Comparison of ENCODE assay signal across 1 cellular context in the genomic region with DNA sequence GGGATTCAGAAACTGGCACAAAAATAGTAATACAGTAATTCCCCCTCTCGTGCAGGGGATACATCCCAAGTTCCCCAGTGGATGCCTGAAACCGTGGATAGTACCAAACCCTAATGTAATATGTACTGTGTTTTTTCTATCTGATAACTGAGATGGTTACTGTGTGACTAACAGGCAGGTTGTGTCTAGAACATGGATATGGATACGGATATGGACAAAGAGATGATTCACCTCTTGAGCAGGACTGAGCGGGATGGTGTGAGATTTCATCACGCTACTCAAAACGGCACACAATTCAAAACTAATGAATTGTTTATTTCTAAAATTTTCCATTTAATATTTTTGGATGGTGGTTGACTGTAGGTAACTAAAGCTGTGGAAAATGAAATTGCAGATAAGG.
TF ChIP-seq lines count a peak whose summit lies in the region.

No MANE protein-coding gene starts in this region.

TF ChIP-seq in IMR-90, 13 proteins besides CTCF, POLR2A, EP300 and RAD21:
- TF ChIP-seq CEBPB (IDR thresholded peaks at IDR 0.05; ENCODE audit: low read depth, low read length) = peak; percentile 49; the same call in 1 of the 2 replicates
- no peak for TF ChIP-seq MXI1 (IDR thresholded peaks at IDR 0.05; ENCODE audit: borderline replicate concordance, low read depth, low read length)
- TF ChIP-seq MAZ (IDR thresholded peaks at IDR 0.05; ENCODE audit: borderline replicate concordance, low read depth, low read length) = no peak
- TF ChIP-seq RFX5 (IDR thresholded peaks at IDR 0.05; ENCODE audit: low read depth, low read length) = no peak
- TF ChIP-seq NFE2L2 (IDR thresholded peaks at IDR 0.05; ENCODE audit: low read depth, low read length) = no peak
- TF ChIP-seq RCOR1 (IDR thresholded peaks at IDR 0.05; ENCODE audit: insufficient replicate concordance, low read length) = no peak
- no peak for TF ChIP-seq SMC3 (IDR thresholded peaks at IDR 0.05; ENCODE audit: low read depth, low read length)
- no peak for TF ChIP-seq USF2 (IDR thresholded peaks at IDR 0.05; ENCODE audit: low read depth, low read length)
- TF ChIP-seq CHD1 (IDR thresholded peaks at IDR 0.05; ENCODE audit: low read depth, low read length) = no peak
